ENCODE assay signal across 1 cellular context in genomic region chrX:73852467-73852866, GRCh38.
TF ChIP-seq lines count a peak whose summit lies in the region.

Gene XIST, minus strand, starts transcription at chrX:73852714.

TF ChIP-seq in HepG2, 621 proteins besides CTCF, POLR2A, EP300 and RAD21 (continued from another document):
- TF ChIP-seq ZNF281 (CRISPR knock-in tag; IDR thresholded peaks at IDR 0.05; ENCODE audit: borderline replicate concordance): no peak
- no peak for TF ChIP-seq ZBTB1 (CRISPR knock-in tag; IDR thresholded peaks at IDR 0.05; ENCODE audit: borderline replicate concordance)
- no peak for TF ChIP-seq ZNF446 (CRISPR knock-in tag; IDR thresholded peaks at IDR 0.05)
- no peak for TF ChIP-seq ZNF431 (CRISPR knock-in tag; IDR thresholded peaks at IDR 0.05; ENCODE audit: borderline replicate concordance, low read depth)
- TF ChIP-seq FOXJ3 (CRISPR knock-in tag; IDR thresholded peaks at IDR 0.05; ENCODE audit: borderline replicate concordance): no peak
- TF ChIP-seq ZNF232 (CRISPR knock-in tag; IDR thresholded peaks at IDR 0.05; ENCODE audit: borderline replicate concordance): no peak
- no peak for TF ChIP-seq ZBTB43 (CRISPR knock-in tag; conservative IDR thresholded peaks at IDR 0.05)
- TF ChIP-seq SRF (IDR thresholded peaks at IDR 0.05; ENCODE audit: low read depth, low read length): no peak
